Comparison of ENCODE assay signal across 30 cellular contexts in the genomic region with DNA sequence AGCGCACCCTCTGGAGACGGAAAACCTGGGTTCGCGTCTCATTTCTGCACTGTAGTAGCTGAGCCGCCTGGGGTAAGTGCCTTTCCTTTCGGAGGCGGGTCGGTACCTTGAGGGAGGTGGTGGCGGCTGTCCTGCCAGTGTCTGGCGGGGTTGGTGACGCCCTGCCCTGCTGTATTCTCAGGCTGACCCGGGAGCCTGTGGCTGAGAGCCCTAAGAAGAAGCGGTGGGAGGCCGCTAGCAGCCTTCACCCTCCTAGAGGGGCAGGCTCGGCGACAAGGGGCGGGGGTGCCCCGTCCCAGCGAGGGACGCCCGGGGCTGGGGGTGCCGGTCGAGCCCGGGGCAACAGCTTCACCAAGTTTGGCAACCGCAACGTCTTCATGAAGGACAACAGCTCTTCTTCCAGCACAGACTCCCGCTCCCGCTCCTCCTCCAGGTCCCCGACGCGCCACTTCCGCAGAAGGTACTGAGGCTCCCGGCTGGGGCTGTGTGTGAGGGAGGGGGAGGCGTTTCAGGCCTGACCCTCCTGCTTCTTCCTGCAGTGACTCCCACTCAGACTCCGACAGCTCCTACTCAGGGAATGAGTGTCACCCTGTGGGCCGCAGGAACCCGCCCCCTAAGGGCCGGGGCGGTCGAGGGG. TPM values are rescaled to one million over a fixed set of nuclear protein-coding genes. Genes with fewer than 3 reads are reported as not detected.
DNase-seq lines count a peak whose midpoint lies in the region; ATAC-seq, FAIRE-seq and TF ChIP-seq lines count a peak whose summit lies in the region.
"Had no signal": no experiment of that assay in that cellular context is flagged by ENCODE, and none has a peak within 500 bp of the region (broad histone marks: within the 10 kb centered on the region; RNA-seq: fewer than 3 reads in every experiment).

No MANE protein-coding gene starts in this region.

- no peak overlapping the region for H3K18ac ChIP-seq in trophoblast cell (ENCODE audit: low read length)

- H2BK120ac ChIP-seq in trophoblast cell (ENCODE audit: insufficient read depth, low read length, poor library complexity) = no peak overlapping the region

- H2AK5ac ChIP-seq in trophoblast cell (ENCODE audit: low read length) = no peak overlapping the region

- SMC1A ChIA-PET in GM12878 (lab: Charles Lee; ENCODE audit: uncharacterized antibody, unreplicated experiment) = no interaction called here

- no peak overlapping the region for H3K4ac ChIP-seq in trophoblast cell (ENCODE audit: low read depth, low read length)

- H3K4me3 ChIP-seq in GM12878 (no peak overlapping the region), kidney (ENCODE audit: low read length in 2 of 2) (no peak overlapping the region), trophoblast cell (ENCODE audit: low read depth, low read length) (peak overlapping the region; percentile 31), thyroid gland (replicated peaks in 1 of 3) (no peak overlapping the region)
- H3K4me3 ChIP-seq: BLaER1 treated with 17β-estradiol and CSF1 and Interleukin-3, amounts not matched to agents 10 nM and 100 nM had no signal

- H3K9ac ChIP-seq in GM12878 (ENCODE audit: control insufficient read depth, insufficient read depth, low read length) = no peak overlapping the region
- H3K9ac ChIP-seq in kidney (ENCODE audit: low read length in 2 of 2) = no peak overlapping the region
- H3K9ac ChIP-seq in trophoblast cell (ENCODE audit: low read length) = no peak overlapping the region
- H3K9ac ChIP-seq: BLaER1 treated with 17β-estradiol and CSF1 and Interleukin-3, amounts not matched to agents 10 nM and 100 nM; KMS-11 had no signal

- peaks cover 25 to 73% of the 10 kb centered on the region in 2 experiments for H3K36me3 ChIP-seq in GM12878 (ENCODE audit: control insufficient read depth in 2 of 2, insufficient read depth in 2 of 2, low read length in 1 of 2)
- H3K36me3 ChIP-seq in kidney (ENCODE audit: control insufficient read depth in 1 of 2, insufficient read depth in 2 of 2, low read length in 2 of 2) = peaks cover 59 to 73% of the 10 kb centered on the region in 2 donors
- peaks cover 92 to 96% of the 10 kb centered on the region in 2 experiments for H3K36me3 ChIP-seq in trophoblast cell (ENCODE audit: control insufficient read depth in 1 of 2, insufficient read depth in 2 of 2, low read length in 2 of 2)
- peaks cover 92 to 95% of the 10 kb centered on the region in 2 donors for H3K36me3 ChIP-seq in thyroid gland

- no peaks in the 10 kb centered on the region for H3K4me1 ChIP-seq in GM12878 (ENCODE audit: control insufficient read depth, insufficient read depth, low read length)
- H3K4me1 ChIP-seq in kidney (ENCODE audit: control insufficient read depth in 1 of 2, insufficient read depth in 1 of 2, low read depth in 1 of 2, low read length in 2 of 2) = peaks cover 5 to 7% of the 10 kb centered on the region in 2 donors
- peaks cover under 1% of the 10 kb centered on the region in 2 experiments for H3K4me1 ChIP-seq in trophoblast cell (ENCODE audit: control insufficient read depth in 1 of 2, insufficient read depth in 2 of 2, low read length in 2 of 2)
- H3K4me1 ChIP-seq in thyroid gland = peaks cover 6 to 11% of the 10 kb centered on the region in 2 donors
- H3K4me1 ChIP-seq: Caco-2 had no signal

- ATAC-seq in GM12878 (no peak), HG02981 (IDR thresholded peaks at IDR 0.05; ENCODE audit: unreplicated experiment) (no peak)
- ATAC-seq: HCT116 had no signal

- TF ChIP-seq RAD21 in GM12878 (IDR thresholded peaks at IDR 0.05; ENCODE audit: insufficient read depth, low read depth, low read length) = no peak

- FAIRE-seq in GM12878 (lab: Jason Lieb, UNC) = no peak
- no peak for FAIRE-seq in kidney (lab: Jason Lieb, UNC)
- FAIRE-seq: A204.1, GM12892 had no signal

- H3K27ac ChIP-seq in GM12878 (ENCODE audit: control insufficient read depth, insufficient read depth) (no peak overlapping the region), kidney (ENCODE audit: low read depth in 2 of 2, low read length in 2 of 2) (no peak overlapping the region), trophoblast cell (ENCODE audit: low read depth, low read length) (no peak overlapping the region), thyroid gland (no peak overlapping the region)
- H3K27ac ChIP-seq: BLaER1 treated with 17β-estradiol and CSF1 and Interleukin-3, amounts not matched to agents 10 nM and 100 nM; KMS-11; RWPE1 had no signal

- POLR2A ChIA-PET in GM12878 (lab: Charles Lee) = no interaction called here

- H3K27me3 Mint-ChIP-seq in Calu3 (ENCODE audit: unreplicated experiment) = no peaks in the 10 kb centered on the region
- H3K27me3 Mint-ChIP-seq: CD4-positive, alpha-beta memory T cell had no signal

- H3K14ac ChIP-seq in trophoblast cell (ENCODE audit: low read length) = no peak overlapping the region

- in situ Hi-C loops in GM12878 (cut with MboI) = no loop called here

- no peak overlapping the region for H2BK12ac ChIP-seq in trophoblast cell (ENCODE audit: low read length)

- TF ChIP-seq CTCF in Calu3 (IDR thresholded peaks at IDR 0.05; ENCODE audit: unreplicated experiment) (no peak), GM12878 (IDR thresholded peaks at IDR 0.05 in 2 of 3, conservative IDR thresholded peaks at IDR 0.05 in 1 of 3; ENCODE audit: control insufficient read depth in 2 of 3, extremely low read depth in 1 of 3, insufficient read depth in 1 of 3, low read depth in 3 of 3, low read length in 3 of 3) (no peak), kidney (IDR thresholded peaks at IDR 0.05; ENCODE audit: borderline replicate concordance, extremely low read depth, insufficient read depth) (no peak), thyroid gland (IDR thresholded peaks at IDR 0.05) (no peak)

- H2AFZ ChIP-seq in GM12878 (ENCODE audit: control insufficient read depth, low read depth, low read length) = no peak overlapping the region
- H2AFZ ChIP-seq in trophoblast cell (ENCODE audit: insufficient read depth, low read length, poor library complexity) = no peak overlapping the region

- H3K27ac Mint-ChIP-seq in Calu3 (ENCODE audit: unreplicated experiment) = peak overlapping the region; percentile 24

- no peaks in the 10 kb centered on the region for H3K27me3 ChIP-seq in GM12878 (replicated peaks in 1 of 2; ENCODE audit: control insufficient read depth in 2 of 2, insufficient read depth in 2 of 2, low read length in 1 of 2)
- no peaks in the 10 kb centered on the region for H3K27me3 ChIP-seq in trophoblast cell (ENCODE audit: insufficient read depth, low read length)
- no peaks in the 10 kb centered on the region for H3K27me3 ChIP-seq in thyroid gland
- H3K27me3 ChIP-seq: BLaER1 treated with 17β-estradiol and CSF1 and Interleukin-3, amounts not matched to agents 10 nM and 100 nM had no signal

- no peaks in the 10 kb centered on the region for H3K9me3 Mint-ChIP-seq in Calu3 (ENCODE audit: low read depth, unreplicated experiment)

- TF ChIP-seq EP300 in GM12878 (IDR thresholded peaks at IDR 0.05; ENCODE audit: borderline replicate concordance in 1 of 2, control insufficient read depth in 1 of 2, low read depth in 2 of 2, low read length in 2 of 2) = no peak

- WGBS in GM12878 (ENCODE audit: insufficient coverage, insufficient replicate concordance, low lambda C conversion rate, missing lambda C conversion rate) = 97% methylated on average over 37 of the region's 40 CpGs
- no CpG with 5 or more reads among the region's 40 CpGs for WGBS in trophoblast cell (ENCODE audit: extremely low coverage, insufficient coverage, insufficient read length)
- WGBS in thyroid gland, 2 donors = 94 to 96% methylated on average over 20 to 36 of the region's 40 CpGs

- no peaks in the 10 kb centered on the region for H3K79me1 ChIP-seq in trophoblast cell (ENCODE audit: low read length)

- intact Hi-C loops in Calu3 (cut with micrococcal nuclease; ENCODE audit: unreplicated experiment) = no loop called here
- intact Hi-C loops in GM12878 (cut with micrococcal nuclease; ENCODE audit: unreplicated experiment) = no loop called here
- intact Hi-C loops in kidney (cut with DNase I) = no loop called here
- intact Hi-C loops in thyroid gland (cut with DNase I) = no loop called here

- no peak overlapping the region for H3K23ac ChIP-seq in trophoblast cell (ENCODE audit: low read length)

- H3K4me3 Mint-ChIP-seq in Calu3 (ENCODE audit: low read depth, unreplicated experiment) = no peak overlapping the region

- no peak overlapping the region for H4K8ac ChIP-seq in trophoblast cell (ENCODE audit: low read depth, low read length)

- H3K9me3 ChIP-seq in GM12878 (replicated peaks; ENCODE audit: control insufficient read depth, insufficient read depth, low read length) = no peaks in the 10 kb centered on the region
- no peaks in the 10 kb centered on the region for H3K9me3 ChIP-seq in kidney (ENCODE audit: control insufficient read depth in 1 of 2, low read length in 2 of 2)
- H3K9me3 ChIP-seq in trophoblast cell (ENCODE audit: insufficient read depth, low read depth, low read length) = no peaks in the 10 kb centered on the region
- no peaks in the 10 kb centered on the region for H3K9me3 ChIP-seq in thyroid gland
- H3K9me3 ChIP-seq: BLaER1 treated with 17β-estradiol and CSF1 and Interleukin-3, amounts not matched to agents 10 nM and 100 nM; Caco-2 had no signal

- H3K36me3 Mint-ChIP-seq in Calu3 (ENCODE audit: insufficient read depth, unreplicated experiment) = peaks cover 94% of the 10 kb centered on the region

- CTCF ChIA-PET in Calu3 (lab: Charles Lee) = no interaction called here
- CTCF ChIA-PET in GM12878 (lab: Yijun Ruan, JAX) = no interaction called here

- H3K79me2 ChIP-seq in GM12878 (ENCODE audit: control insufficient read depth, insufficient read depth, low read length) (peaks cover 15% of the 10 kb centered on the region), trophoblast cell (ENCODE audit: control insufficient read depth, insufficient read depth, low read length, poor library complexity) (peaks cover 5% of the 10 kb centered on the region)

- H4K91ac ChIP-seq in trophoblast cell (ENCODE audit: low read depth, low read length) = no peak overlapping the region

- peaks cover 25% of the 10 kb centered on the region for H3K4me1 Mint-ChIP-seq in Calu3 (ENCODE audit: low read depth, unreplicated experiment)

- no peak overlapping the region for H3K4me2 ChIP-seq in GM12878 (ENCODE audit: control insufficient read depth, insufficient read depth)
- H3K4me2 ChIP-seq in trophoblast cell (ENCODE audit: low read length) = no peak overlapping the region
- H3K4me2 ChIP-seq: BLaER1 treated with 17β-estradiol and CSF1 and Interleukin-3, amounts not matched to agents 10 nM and 100 nM; KMS-11 had no signal

- H2BK5ac ChIP-seq in trophoblast cell (ENCODE audit: low read depth, low read length, poor library complexity) = no peak overlapping the region

- H4K20me1 ChIP-seq in GM12878 (ENCODE audit: control insufficient read depth, insufficient read depth) = no peaks in the 10 kb centered on the region; the same call in 1 of the 2 replicates

- RAD21 ChIA-PET in GM12878 (lab: Charles Lee; ENCODE audit: unreplicated experiment) = no interaction called here

- BruUV-seq in Calu3 (replicated peaks; lab: Mats Ljungman, UMichigan) (no TSS peak), GM12878 (replicated peaks; lab: Mats Ljungman, UMichigan) (TSS peak; percentile 3)

- TF ChIP-seq POLR2A in GM12878 (IDR thresholded peaks at IDR 0.05; ENCODE audit: low read depth, low read length) (peak; percentile 3; the same call in 1 of the 2 replicates), thyroid gland (IDR thresholded peaks at IDR 0.05) (no peak)

- H4K12ac ChIP-seq in trophoblast cell (ENCODE audit: low read depth, low read length) = no peak overlapping the region

- DNase-seq in Calu3 = no peak
- DNase-seq in GM12878 (ENCODE audit: low read depth, low spot score) = no peak
- peak; percentile 73 for DNase-seq in kidney
- DNase-seq in trophoblast cell = no peak
- DNase-seq in thyroid gland = no peak
- no peak for DNase-seq in effector CD8-positive, alpha-beta T cell (lab: John Stamatoyannopoulos, UW)
- DNase-seq: AML-193; Caco-2; CD4-positive, alpha-beta memory T cell; DMS79 treated with DMSO at 0.1 percent for 48 hours; GF-D8; NCI-H1048; NCI-H1417 treated with DMSO at 0.1 percent for 48 hours; NCI-H1694 treated with DMSO at 0.1 percent for 48 hours; NCI-H2081 treated with DMSO at 0.1 percent for 48 hours; NCI-H2171; NCI-H226; NCI-H510A; NCI-H69; SHP77 treated with DMSO at 0.1 percent for 48 hours had no signal

RNA-seq across cellular contexts. Expression of a gene that starts 6.9 kb away (rescaled TPM):
- total RNA-seq in Calu3 (2022) (256 and 267 TPM in 2 replicates), GM12878 (2014; rRNA removed) (21.7 and 26.3 TPM in 2 replicates), GM12878 (2014; rRNA removed; fragmentation: Illumina TruSeq; extraction: Trizol) (11.3 and 11.5 TPM in 2 replicates), GM12878 (2021) (119 and 145 TPM in 2 replicates), kidney (208 TPM), thyroid gland (100 to 1,000 TPM; 124 to 219 (median 157) TPM)
- total RNA-seq in GM12878 (2013; cell fraction: nucleolus; rRNA removed) = 745 and 840 TPM in 2 replicates
- polyA plus RNA-seq in GM12878 (2011; ENCODE audit: low read depth) = 107 TPM
- polyA plus RNA-seq in GM12878 (2011; rRNA removed) (16.2 and 36.4 TPM in 2 replicates), GM12878 (2014; fragmentation: Illumina TruSeq; extraction: Trizol) (14.8 and 32.4 TPM in 2 replicates), GM12878 (2014; fragmentation: Nextera tagmentation; extraction: Ambion mirVana) (1 to 10 TPM; 2.3 to 2.5 TPM), GM12878 (2014; rRNA removed) (143 and 168 TPM in 2 replicates), GM12878 (2016; fragmentation: Nextera tagmentation; extraction: Ambion mirVana) (10 to 100 TPM; 46.0 to 51.4 TPM), kidney (ENCODE audit: insufficient read depth, low read depth, low replicate concordance) (48.6 TPM)
- polyA plus RNA-seq in GM12878 (2011; cell fraction: cytosol; rRNA removed) = 67.6 and 93.3 TPM in 2 replicates
- 848 and 1,111 TPM in 2 replicates for polyA plus RNA-seq in GM12878 (2011; cell fraction: nucleus; rRNA removed)
- polyA plus RNA-seq in GM12878 (2012) = 140 and 142 TPM in 2 replicates
- 30.6 and 63.8 TPM in 2 replicates for polyA minus RNA-seq in GM12878 (2011; rRNA and poly(A)+ RNA removed)
- polyA minus RNA-seq in GM12878 (2011; cell fraction: cytosol; rRNA and poly(A)+ RNA removed) = 25.0 and 27.4 TPM in 2 replicates
- polyA minus RNA-seq in GM12878 (2011; cell fraction: nucleus; rRNA and poly(A)+ RNA removed) = 96.6 and 120 TPM in 2 replicates
- polyA plus RNA-seq in trophoblast cell (2013) = 109 and 112 TPM in 2 replicates

RNA-seq across cellular contexts. Expression of a gene that starts 7.7 kb away (rescaled TPM):
- total RNA-seq in Calu3 (2022) (14.7 and 16.4 TPM in 2 replicates), GM12878 (2014; rRNA removed) (2.9 and 4.0 TPM in 2 replicates), GM12878 (2014; rRNA removed; fragmentation: Illumina TruSeq; extraction: Trizol) (0.76 and 0.78 TPM in 2 replicates), GM12878 (2021) (2.5 and 3.5 TPM in 2 replicates), kidney (6.8 TPM), thyroid gland (1 to 10 TPM; 1.3 to 4.6 (median 3.2) TPM)
- 3.4 and 4.5 TPM in 2 replicates for total RNA-seq in GM12878 (2013; cell fraction: nucleolus; rRNA removed)
- 0.26 TPM for polyA plus RNA-seq in GM12878 (2011; ENCODE audit: low read depth)
- polyA plus RNA-seq in GM12878 (2011; rRNA removed) (0.09 and 0.20 TPM in 2 replicates), GM12878 (2014; fragmentation: Illumina TruSeq; extraction: Trizol) (0.11 and 0.46 TPM in 2 replicates), GM12878 (2014; fragmentation: Nextera tagmentation; extraction: Ambion mirVana) (1 to 10 TPM in 1 of 2 experiments, under 1 TPM in 1; 0.18 to 1.7 TPM), GM12878 (2014; rRNA removed) (2.1 and 2.7 TPM in 2 replicates), GM12878 (2016; fragmentation: Nextera tagmentation; extraction: Ambion mirVana) (under 1 TPM in 1 of 2 experiments, not detected in 1; 0.09 TPM), kidney (ENCODE audit: insufficient read depth, low read depth, low replicate concordance) (2.0 TPM)
- 0.27 and 0.55 TPM in 2 replicates for polyA plus RNA-seq in GM12878 (2011; cell fraction: cytosol; rRNA removed)
- polyA plus RNA-seq in GM12878 (2011; cell fraction: nucleus; rRNA removed) = 0.67 and 0.78 TPM in 2 replicates
- 1.1 and 1.8 TPM in 2 replicates for polyA plus RNA-seq in GM12878 (2012)
- 0.22 and 1.8 TPM in 2 replicates for polyA minus RNA-seq in GM12878 (2011; rRNA and poly(A)+ RNA removed)
- polyA minus RNA-seq in GM12878 (2011; cell fraction: cytosol; rRNA and poly(A)+ RNA removed) = 1.2 and 1.7 TPM in 2 replicates
- 2.8 and 3.3 TPM in 2 replicates for polyA minus RNA-seq in GM12878 (2011; cell fraction: nucleus; rRNA and poly(A)+ RNA removed)
- 0.68 and 0.73 TPM in 2 replicates for polyA plus RNA-seq in trophoblast cell (2013)

RNA-seq across cellular contexts. Expression of a gene that starts 17.2 kb away (rescaled TPM):
- 12.9 and 19.7 TPM in 2 replicates for total RNA-seq in Calu3 (2022)
- 3.9 and 7.3 TPM in 2 replicates for total RNA-seq in GM12878 (2013; cell fraction: nucleolus; rRNA removed)
- 1.3 and 1.8 TPM in 2 replicates for total RNA-seq in GM12878 (2014; rRNA removed)
- 1.2 TPM in 1 of 2 replicates, not detected in the other for total RNA-seq in GM12878 (2014; rRNA removed; fragmentation: Illumina TruSeq; extraction: Trizol)
- total RNA-seq in GM12878 (2021) = 1.4 and 1.5 TPM in 2 replicates
- polyA plus RNA-seq in GM12878 (2011; ENCODE audit: low read depth) = not detected
- 0.40 and 0.42 TPM in 2 replicates for polyA plus RNA-seq in GM12878 (2011; rRNA removed)
- polyA plus RNA-seq in GM12878 (2011; cell fraction: cytosol; rRNA removed) = 0.81 and 1.2 TPM in 2 replicates
- polyA plus RNA-seq in GM12878 (2011; cell fraction: nucleus; rRNA removed) = 0.23 and 0.99 TPM in 2 replicates
- 0.49 and 0.79 TPM in 2 replicates for polyA plus RNA-seq in GM12878 (2012)
- not detected in 2 replicates for polyA plus RNA-seq in GM12878 (2014; fragmentation: Illumina TruSeq; extraction: Trizol)
- not detected for polyA plus RNA-seq in GM12878 (2014; fragmentation: Nextera tagmentation; extraction: Ambion mirVana)
- polyA plus RNA-seq in GM12878 (2014; rRNA removed) = 1.1 and 1.4 TPM in 2 replicates
- not detected for polyA plus RNA-seq in GM12878 (2016; fragmentation: Nextera tagmentation; extraction: Ambion mirVana)
- not detected in 2 replicates for polyA minus RNA-seq in GM12878 (2011; rRNA and poly(A)+ RNA removed)
- not detected in 2 replicates for polyA minus RNA-seq in GM12878 (2011; cell fraction: cytosol; rRNA and poly(A)+ RNA removed)
- not detected in 2 replicates for polyA minus RNA-seq in GM12878 (2011; cell fraction: nucleus; rRNA and poly(A)+ RNA removed)
- 29.9 TPM for total RNA-seq in kidney
- 19.3 TPM for polyA plus RNA-seq in kidney (ENCODE audit: insufficient read depth, low read depth, low replicate concordance)
- 9.5 and 12.2 TPM in 2 replicates for polyA plus RNA-seq in trophoblast cell (2013)
- total RNA-seq in thyroid gland = 10 to 100 TPM in 2 of 4 donors, 1 to 10 TPM in 2; 1.8 to 18.7 (median 12.1) TPM
- total RNA-seq: CD4-positive, alpha-beta memory T cell had no signal
- polyA plus RNA-seq: CD4-positive, alpha-beta memory T cell had no signal

RNA-seq across cellular contexts. Expression of a gene that starts 40.6 kb away (rescaled TPM):
- total RNA-seq in Calu3 (2022) = 2.9 and 3.9 TPM in 2 replicates
- total RNA-seq in GM12878 (2013; cell fraction: nucleolus; rRNA removed) = 0.31 and 0.81 TPM in 2 replicates
- total RNA-seq in GM12878 (2014; rRNA removed) = 0.27 TPM in 1 of 2 replicates, not detected in the other
- 0.09 TPM in 1 of 2 replicates, not detected in the other for total RNA-seq in GM12878 (2014; rRNA removed; fragmentation: Illumina TruSeq; extraction: Trizol)
- 0.32 and 0.36 TPM in 2 replicates for total RNA-seq in GM12878 (2021)
- polyA plus RNA-seq in GM12878 (2011; ENCODE audit: low read depth) = 0.16 TPM
- not detected in 2 replicates for polyA plus RNA-seq in GM12878 (2011; rRNA removed)
- polyA plus RNA-seq in GM12878 (2011; cell fraction: cytosol; rRNA removed) = 0.08 TPM in 1 of 2 replicates, not detected in the other
- 0.23 and 0.31 TPM in 2 replicates for polyA plus RNA-seq in GM12878 (2011; cell fraction: nucleus; rRNA removed)
- polyA plus RNA-seq in GM12878 (2012) = 0.36 and 0.76 TPM in 2 replicates
- 0.01 TPM in 1 of 2 replicates, not detected in the other for polyA plus RNA-seq in GM12878 (2014; fragmentation: Illumina TruSeq; extraction: Trizol)
- polyA plus RNA-seq in GM12878 (2014; fragmentation: Nextera tagmentation; extraction: Ambion mirVana) = under 1 TPM in 1 of 2 experiments, not detected in 1; 0.05 TPM
- 0.08 TPM in 1 of 2 replicates, not detected in the other for polyA plus RNA-seq in GM12878 (2014; rRNA removed)
- polyA plus RNA-seq in GM12878 (2016; fragmentation: Nextera tagmentation; extraction: Ambion mirVana) = under 1 TPM; 0.16 to 0.26 TPM
- not detected in 2 replicates for polyA minus RNA-seq in GM12878 (2011; rRNA and poly(A)+ RNA removed)
- polyA minus RNA-seq in GM12878 (2011; cell fraction: cytosol; rRNA and poly(A)+ RNA removed) = not detected in 2 replicates
- polyA minus RNA-seq in GM12878 (2011; cell fraction: nucleus; rRNA and poly(A)+ RNA removed) = not detected in 2 replicates
- total RNA-seq in kidney = 1.5 TPM
- polyA plus RNA-seq in kidney (ENCODE audit: insufficient read depth, low read depth, low replicate concordance) = 1.9 TPM
- 1.1 and 2.4 TPM in 2 replicates for polyA plus RNA-seq in trophoblast cell (2013)
- total RNA-seq in thyroid gland = under 1 TPM in 2 of 4 donors, not detected in 2; 0.45 to 0.94 TPM
- total RNA-seq: Caco-2; CD4-positive, alpha-beta memory T cell; H4; HT1080 had no signal
- polyA plus RNA-seq: AG04450 had no signal

RNA-seq across cellular contexts. Expression of a gene that starts 46.7 kb away (rescaled TPM):
- total RNA-seq in Calu3 (2022) (not detected in 2 replicates), GM12878 (2014; rRNA removed) (not detected in 2 replicates), GM12878 (2014; rRNA removed; fragmentation: Illumina TruSeq; extraction: Trizol) (not detected in 2 replicates), GM12878 (2021) (not detected in 2 replicates), kidney (not detected), thyroid gland (not detected)
- not detected in 2 replicates for total RNA-seq in GM12878 (2013; cell fraction: nucleolus; rRNA removed)
- not detected for polyA plus RNA-seq in GM12878 (2011; ENCODE audit: low read depth)
- polyA plus RNA-seq in GM12878 (2011; rRNA removed) (0.26 TPM in 1 of 2 replicates, not detected in the other), GM12878 (2014; fragmentation: Illumina TruSeq; extraction: Trizol) (not detected in 2 replicates), GM12878 (2014; fragmentation: Nextera tagmentation; extraction: Ambion mirVana) (not detected), GM12878 (2014; rRNA removed) (not detected in 2 replicates), GM12878 (2016; fragmentation: Nextera tagmentation; extraction: Ambion mirVana) (not detected), kidney (ENCODE audit: insufficient read depth, low read depth, low replicate concordance) (not detected)
- polyA plus RNA-seq in GM12878 (2011; cell fraction: cytosol; rRNA removed) = 0.27 and 0.40 TPM in 2 replicates
- 0.54 TPM in 1 of 2 replicates, not detected in the other for polyA plus RNA-seq in GM12878 (2011; cell fraction: nucleus; rRNA removed)
- polyA plus RNA-seq in GM12878 (2012) = 0.18 TPM in 1 of 2 replicates, not detected in the other
- not detected in 2 replicates for polyA minus RNA-seq in GM12878 (2011; rRNA and poly(A)+ RNA removed)
- not detected in 2 replicates for polyA minus RNA-seq in GM12878 (2011; cell fraction: cytosol; rRNA and poly(A)+ RNA removed)
- not detected in 2 replicates for polyA minus RNA-seq in GM12878 (2011; cell fraction: nucleus; rRNA and poly(A)+ RNA removed)
- not detected in 2 replicates for polyA plus RNA-seq in trophoblast cell (2013)
- total RNA-seq: Caco-2, H4, HT1080 had no signal
- polyA plus RNA-seq: AG04450 had no signal
